In the genomic region with DNA sequence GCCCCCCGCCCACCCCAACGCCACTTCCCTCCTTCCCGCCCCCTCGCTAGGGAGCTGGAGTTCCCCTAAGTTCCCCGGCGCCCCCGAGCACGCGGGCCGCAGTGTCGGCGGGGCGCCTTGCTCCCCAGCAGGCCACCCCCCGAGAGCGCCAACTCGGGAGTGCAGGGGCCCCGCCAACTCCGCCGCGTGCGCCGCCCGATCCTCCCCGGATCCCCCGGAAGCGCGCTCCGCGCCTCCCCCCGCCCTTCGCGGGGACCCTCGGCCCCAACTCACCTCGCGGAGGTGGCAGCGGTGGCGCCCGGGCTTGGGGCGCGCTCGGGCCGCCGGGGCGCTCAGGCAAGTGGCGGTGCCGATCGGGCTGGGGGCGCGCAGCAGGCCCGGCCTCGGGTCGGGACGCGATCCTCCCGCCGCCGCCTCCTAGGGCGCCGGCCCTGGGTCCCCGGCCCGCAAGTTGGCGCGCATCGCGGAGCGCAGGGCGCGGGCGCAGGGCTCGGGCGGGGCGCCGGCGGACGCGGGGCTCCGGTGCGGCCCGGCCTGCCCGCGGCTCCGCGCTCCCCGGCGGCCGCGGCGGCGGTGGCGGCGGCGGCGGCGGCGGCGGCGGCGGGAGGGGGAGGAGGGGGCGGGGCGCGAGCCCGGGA, we compare ENCODE assay signal across 8 cellular contexts.
DNase-seq lines count a peak whose midpoint lies in the region; ATAC-seq and TF ChIP-seq lines count a peak whose summit lies in the region.

A gene (minus strand): TSS at position 578 of the 638 bp plus-strand sequence. CDS start 72,361 bp downstream, outside the sequence.

- peak within 1 kb of the TSS; percentile 93 for H3K4me3 Mint-ChIP-seq in T-helper 1 cell treated with Interleukin-12 subunit alpha and Interleukin-12 subunit beta and Interleukin-4 antibody, amounts not matched to agents 30 μg/mL and 1 μg/mL, for 36 hours

- no peaks in the 10 kb centered on the region for H3K36me3 Mint-ChIP-seq in T-helper 1 cell treated with Interleukin-12 subunit alpha and Interleukin-12 subunit beta and Interleukin-4 antibody, amounts not matched to agents 30 μg/mL and 1 μg/mL, for 36 hours (ENCODE audit: low read depth)

- TF ChIP-seq CTCF in astrocyte of the spinal cord (IDR thresholded peaks at IDR 0.05; ENCODE audit: low read depth, low read length), result no peak

- H3K9me3 ChIP-seq in iPS-20b (ENCODE audit: insufficient read depth, low read depth, low read length), result no peaks in the 10 kb centered on the region

- H3K4me1 Mint-ChIP-seq in T-helper 1 cell treated with Interleukin-12 subunit alpha and Interleukin-12 subunit beta and Interleukin-4 antibody, amounts not matched to agents 30 μg/mL and 1 μg/mL, for 36 hours (ENCODE audit: low read depth), result peaks cover 16% of the 10 kb centered on the region

- no peaks in the 10 kb centered on the region for H3K27me3 ChIP-seq in iPS-20b (ENCODE audit: insufficient read depth, low read length)

- peaks cover 35% of the 10 kb centered on the region for H3K4me1 ChIP-seq in iPS-20b (ENCODE audit: insufficient read depth, low read length)

- peak within 1 kb of the TSS; percentile 91 for H3K27ac ChIP-seq in iPS-20b (ENCODE audit: low read length)

- peak; percentile 30 for DNase-seq in NK-92 treated with Interleukin-12 subunit alpha and Interleukin-12 subunit beta, amount 100 ng/mL, for 24 hours (lab: John Stamatoyannopoulos, UW)
- DNase-seq in NK-92 (lab: John Stamatoyannopoulos, UW; ENCODE audit: unreplicated experiment) (no peak), astrocyte of the spinal cord (ENCODE audit: low read depth, low spot score) (no peak), SW 1271 (lab: John Stamatoyannopoulos, UW) (no peak)
- DNase-seq in stimulated activated CD4-positive, alpha-beta T cell treated with anti-CD3 and anti-CD28 coated beads, Interleukin-15, amount 100 ng/mL, for 24 hours, result peak; percentile 71

- no peaks in the 10 kb centered on the region for H3K36me3 ChIP-seq in iPS-20b (ENCODE audit: insufficient read depth, low read depth, low read length)

- H3K27ac Mint-ChIP-seq in T-helper 1 cell treated with Interleukin-12 subunit alpha and Interleukin-12 subunit beta and Interleukin-4 antibody, amounts not matched to agents 30 μg/mL and 1 μg/mL, for 36 hours, result peak within 1 kb of the TSS; percentile 80

- H3K27me3 Mint-ChIP-seq in T-helper 1 cell treated with Interleukin-12 subunit alpha and Interleukin-12 subunit beta and Interleukin-4 antibody, amounts not matched to agents 30 μg/mL and 1 μg/mL, for 36 hours (ENCODE audit: low read depth), result no peaks in the 10 kb centered on the region

- H3K4me3 ChIP-seq in astrocyte of the spinal cord (ENCODE audit: low read depth, low read length), result peak within 1 kb of the TSS; percentile 89
- H3K4me3 ChIP-seq in iPS-20b (ENCODE audit: low read length), result peak within 1 kb of the TSS; percentile 86

- peak within 1 kb of the TSS; percentile 83; the same call in 1 of the 2 replicates for H3K9ac ChIP-seq in iPS-20b (ENCODE audit: low read depth, low read length)

- no peaks in the 10 kb centered on the region for H3K9me3 Mint-ChIP-seq in T-helper 1 cell treated with Interleukin-12 subunit alpha and Interleukin-12 subunit beta and Interleukin-4 antibody, amounts not matched to agents 30 μg/mL and 1 μg/mL, for 36 hours

- in situ Hi-C loops in astrocyte of the spinal cord (cut with HindIII; ENCODE audit: low sequenced_read_pairs), result no loop called here

- ATAC-seq in HG03135 (IDR thresholded peaks at IDR 0.05; ENCODE audit: unreplicated experiment), result peak; percentile 23

Comparison
In these comparisons a context has a peak if more than half of its experiments do, and no peak if none do; other contexts are left out.
1. DNase-seq: peak in NK-92 treated with Interleukin-12 subunit alpha and Interleukin-12 subunit beta, amount 100 ng/mL, for 24 hours (single experiment) and stimulated activated CD4-positive, alpha-beta T cell treated with anti-CD3 and anti-CD28 coated beads, Interleukin-15, amount 100 ng/mL, for 24 hours (single experiment); none in NK-92 (single experiment), astrocyte of the spinal cord (single experiment) and SW 1271 (0 of 2).